ENCODE assay signal across 8 cellular contexts in genomic region chr19:11849264-11849615, GRCh38. TPM values are rescaled to one million over a fixed set of nuclear protein-coding genes. Genes with fewer than 3 reads are reported as not detected.
A peak's percentile ranks its signal among the peaks of the same experiment; 100 is the strongest.
DNase-seq lines count a peak whose midpoint lies in the region; ATAC-seq and TF ChIP-seq lines count a peak whose summit lies in the region.

No MANE protein-coding gene starts in this region.

- TF ChIP-seq CTCF in A673 (conservative IDR thresholded peaks at IDR 0.05; ENCODE audit: low read depth, low read length) (no peak), fibroblast of the aortic adventitia (IDR thresholded peaks at IDR 0.05; ENCODE audit: insufficient read depth, low read length) (no peak)

- H3K4me1 ChIP-seq in A673 (ENCODE audit: insufficient read depth, low read length, poor library complexity, severe bottlenecking) (no peaks in the 10 kb centered on the region), rectal smooth muscle tissue (ENCODE audit: control insufficient read depth, insufficient read depth, low read length) (no peaks in the 10 kb centered on the region)

- H3K27ac ChIP-seq in A673 (ENCODE audit: low read depth, low read length, poor library complexity, severe bottlenecking), result no peak overlapping the region
- no peak overlapping the region for H3K27ac ChIP-seq in rectal smooth muscle tissue (ENCODE audit: low read depth, low read length)

- CTCF ChIA-PET in A673 (lab: Charles Lee), result no interaction called here

- H3K9me3 ChIP-seq in A673 (ENCODE audit: low read depth, low read length, poor library complexity, severe bottlenecking), result no peaks in the 10 kb centered on the region

- POLR2A ChIA-PET in A673 (lab: Charles Lee; ENCODE audit: low non-redundant PET), result no interaction called here

- ATAC-seq in GM21381 (IDR thresholded peaks at IDR 0.05; ENCODE audit: unreplicated experiment) (peak; percentile 14), SK-N-SH treated with all-trans-retinoic acid at 6 μM for 48 hours (peak; percentile 26; the same call in 2 of the 3 replicates), GM21529 (IDR thresholded peaks at IDR 0.05; ENCODE audit: unreplicated experiment) (no peak)

- intact Hi-C loops in A673 (cut with micrococcal nuclease; ENCODE audit: unreplicated experiment), result no loop called here

- H3K4me3 ChIP-seq in A673 (ENCODE audit: low read depth, low read length, poor library complexity, severe bottlenecking), result peak overlapping the region; percentile 56
- H3K4me3 ChIP-seq in fibroblast of the aortic adventitia (ENCODE audit: low read depth, low read length), result peak overlapping the region; percentile 68
- H3K4me3 ChIP-seq in rectal smooth muscle tissue (ENCODE audit: low read length), result peak overlapping the region; percentile 76

- H3K27me3 ChIP-seq in A673 (replicated peaks; ENCODE audit: insufficient read depth, low read depth, low read length, poor library complexity) (no peaks in the 10 kb centered on the region), rectal smooth muscle tissue (ENCODE audit: control insufficient read depth, insufficient read depth, low read length) (no peaks in the 10 kb centered on the region)

- no peak overlapping the region for H3K9ac ChIP-seq in rectal smooth muscle tissue (ENCODE audit: low read length)

- DNase-seq in A673 (ENCODE audit: low spot score) (no peak), fibroblast of the aortic adventitia (ENCODE audit: low read depth) (peak; percentile 2), SKM-1 treated with dmso at 0.1 percent for 144 hours (lab: John Stamatoyannopoulos, UW; ENCODE audit: unreplicated experiment) (no peak)
- no peak for DNase-seq in activated CD4-positive, CD25-positive, alpha-beta regulatory T cell treated with anti-CD3 and anti-CD28 coated beads, Interleukin-2, amount 50 U/mL, for 72 hours

- BruUV-seq in A673 (replicated peaks; lab: Mats Ljungman, UMichigan), result no TSS peak

- H3K36me3 ChIP-seq in A673 (ENCODE audit: insufficient read depth, low read length, poor library complexity, severe bottlenecking) (no peaks in the 10 kb centered on the region), rectal smooth muscle tissue (ENCODE audit: control insufficient read depth, insufficient read depth, low read length) (no peaks in the 10 kb centered on the region)

TF ChIP-seq in SK-N-SH treated with all-trans-retinoic acid at 6 μM for 48 hours, 23 proteins besides CTCF, POLR2A, EP300 and RAD21:
- no peak for TF ChIP-seq BACH2 (CRISPR knock-in tag; IDR thresholded peaks at IDR 0.05; ENCODE audit: borderline replicate concordance)
- TF ChIP-seq ARNTL (CRISPR knock-in tag; IDR thresholded peaks at IDR 0.05; ENCODE audit: borderline replicate concordance, low read depth), result no peak
- TF ChIP-seq CSDC2 (CRISPR knock-in tag; IDR thresholded peaks at IDR 0.05), result no peak
- TF ChIP-seq TSHZ2 (CRISPR knock-in tag; IDR thresholded peaks at IDR 0.05), result no peak
- TF ChIP-seq POU6F1 (CRISPR knock-in tag; IDR thresholded peaks at IDR 0.05; ENCODE audit: borderline replicate concordance, low read depth), result no peak
- TF ChIP-seq ZFP3 (CRISPR knock-in tag; IDR thresholded peaks at IDR 0.05), result no peak
- no peak for TF ChIP-seq TOX (CRISPR knock-in tag; IDR thresholded peaks at IDR 0.05; ENCODE audit: borderline replicate concordance)
- TF ChIP-seq ZNF8 (CRISPR knock-in tag; IDR thresholded peaks at IDR 0.05), result no peak
- no peak for TF ChIP-seq ISL1 (CRISPR knock-in tag; IDR thresholded peaks at IDR 0.05)
- no peak for TF ChIP-seq OSR1 (CRISPR knock-in tag; IDR thresholded peaks at IDR 0.05)
- TF ChIP-seq PATZ1 (CRISPR knock-in tag; IDR thresholded peaks at IDR 0.05; ENCODE audit: borderline replicate concordance), result no peak
- TF ChIP-seq ZC3H10 (CRISPR knock-in tag; IDR thresholded peaks at IDR 0.05), result no peak
- TF ChIP-seq ESRRG (CRISPR knock-in tag; IDR thresholded peaks at IDR 0.05), result no peak
- TF ChIP-seq CREB5 (CRISPR knock-in tag; IDR thresholded peaks at IDR 0.05; ENCODE audit: low read depth), result no peak
- no peak for TF ChIP-seq ZNF565 (CRISPR knock-in tag; conservative IDR thresholded peaks at IDR 0.05; ENCODE audit: low read depth)

RNA-seq across cellular contexts. Expression of gene ZNF439, which starts 0.7 kb away (rescaled TPM):
- total RNA-seq in A673 (2021) (4.0 and 4.4 TPM in 2 replicates), fibroblast of the aortic adventitia (ENCODE audit: low replicate concordance) (0.72 and 2.8 TPM in 2 replicates)

RNA-seq across cellular contexts. Expression of gene ZNF440, which starts 35.2 kb away (rescaled TPM):
- total RNA-seq in A673 (2021) (7.1 and 9.2 TPM in 2 replicates), fibroblast of the aortic adventitia (ENCODE audit: low replicate concordance) (6.6 and 12.7 TPM in 2 replicates)

RNA-seq across cellular contexts. Expression of gene ZNF69, which starts 38.3 kb away (rescaled TPM):
- total RNA-seq in A673 (2021), result 4.3 and 5.5 TPM in 2 replicates
- total RNA-seq in fibroblast of the aortic adventitia (ENCODE audit: low replicate concordance), result 1.6 and 9.0 TPM in 2 replicates

RNA-seq across cellular contexts. Expression of gene ZNF491, which starts 50.9 kb away (rescaled TPM):
- total RNA-seq in A673 (2021), result 0.60 and 1.7 TPM in 2 replicates
- 0.99 and 2.9 TPM in 2 replicates for total RNA-seq in fibroblast of the aortic adventitia (ENCODE audit: low replicate concordance)
